ENCODE assay signal across 8 cellular contexts in genomic region chr1:197200468-197200899, GRCh38. TPM values are rescaled to one million over a fixed set of nuclear protein-coding genes. Genes with fewer than 3 reads are reported as not detected.
A peak's percentile ranks its signal among the peaks of the same experiment; 100 is the strongest.
DNase-seq lines count a peak whose midpoint lies in the region; ATAC-seq lines count a peak whose summit lies in the region.

No MANE protein-coding gene starts in this region.

- WGBS in trophoblast cell (ENCODE audit: extremely low coverage, insufficient coverage, insufficient read length): no CpG with 5 or more reads among the region's 12 CpGs

- peak; percentile 6 for DNase-seq in GM04503 (ENCODE audit: low read depth)
- DNase-seq in activated T-cell treated with anti-CD3 and anti-CD28 coated beads for 48 hours (ENCODE audit: low read depth): peak; percentile 1
- DNase-seq in foreskin melanocyte: peak; percentile 48
- DNase-seq in trophoblast cell: peak in 1 of 2 donors; percentile 34
- no peak for DNase-seq in GDM1 (lab: John Stamatoyannopoulos, UW)
- DNase-seq in NCI-H146 treated with DMSO at 0.1 percent for 48 hours (lab: John Stamatoyannopoulos, UW; ENCODE audit: unreplicated experiment): no peak

- H3K9me3 ChIP-seq in trophoblast cell (ENCODE audit: insufficient read depth, low read depth, low read length): no peaks in the 10 kb centered on the region

- H3K79me2 ChIP-seq in trophoblast cell (ENCODE audit: control insufficient read depth, insufficient read depth, low read length, poor library complexity): peaks cover 6% of the 10 kb centered on the region

- H3K4me2 ChIP-seq in trophoblast cell (ENCODE audit: low read length): peak overlapping the region; percentile 71

- ATAC-seq in HG03571 (IDR thresholded peaks at IDR 0.05; ENCODE audit: unreplicated experiment) (peak; percentile 1), GM21367 (IDR thresholded peaks at IDR 0.05; ENCODE audit: unreplicated experiment) (no peak)

- peak overlapping the region; percentile 93 for H3K27ac ChIP-seq in trophoblast cell (ENCODE audit: low read depth, low read length)

- peak overlapping the region; percentile 91 for H2AFZ ChIP-seq in trophoblast cell (ENCODE audit: insufficient read depth, low read length, poor library complexity)

- peak overlapping the region; percentile 90 for H3K14ac ChIP-seq in trophoblast cell (ENCODE audit: low read length)

- no peak overlapping the region for H2BK12ac ChIP-seq in trophoblast cell (ENCODE audit: low read length)

- peak overlapping the region; percentile 61 for H3K4ac ChIP-seq in trophoblast cell (ENCODE audit: low read depth, low read length)

- H2AK5ac ChIP-seq in trophoblast cell (ENCODE audit: low read length): peak overlapping the region; percentile 63

- no peaks in the 10 kb centered on the region for H3K36me3 ChIP-seq in trophoblast cell (ENCODE audit: control insufficient read depth in 1 of 2, insufficient read depth in 2 of 2, low read length in 2 of 2)

- peak overlapping the region; percentile 68 for H2BK120ac ChIP-seq in trophoblast cell (ENCODE audit: insufficient read depth, low read length, poor library complexity)

- peak overlapping the region; percentile 81 for H2BK5ac ChIP-seq in trophoblast cell (ENCODE audit: low read depth, low read length, poor library complexity)

- H3K4me1 ChIP-seq in trophoblast cell (ENCODE audit: control insufficient read depth in 1 of 2, insufficient read depth in 2 of 2, low read length in 2 of 2): no peaks in the 10 kb centered on the region

- H4K12ac ChIP-seq in trophoblast cell (ENCODE audit: low read depth, low read length): peak overlapping the region; percentile 97

- no peaks in the 10 kb centered on the region for H3K27me3 ChIP-seq in trophoblast cell (ENCODE audit: insufficient read depth, low read length)

- H4K8ac ChIP-seq in trophoblast cell (ENCODE audit: low read depth, low read length): peak overlapping the region; percentile 94

- H3K9ac ChIP-seq in trophoblast cell (ENCODE audit: low read length): peak overlapping the region; percentile 95

- H3K4me3 ChIP-seq in trophoblast cell (ENCODE audit: low read depth, low read length): peak overlapping the region; percentile 92

- no peak overlapping the region for H3K23ac ChIP-seq in trophoblast cell (ENCODE audit: low read length)

- H3K79me1 ChIP-seq in trophoblast cell (ENCODE audit: low read length): peaks cover 7% of the 10 kb centered on the region

- peak overlapping the region; percentile 92 for H3K18ac ChIP-seq in trophoblast cell (ENCODE audit: low read length)

- peak overlapping the region; percentile 87 for H4K91ac ChIP-seq in trophoblast cell (ENCODE audit: low read depth, low read length)

RNA-seq across cellular contexts. Expression of gene ZBTB41, which starts 0.6 kb away (rescaled TPM):
- polyA plus RNA-seq in trophoblast cell (2013): 3.7 TPM in 2 replicates

RNA-seq across cellular contexts. Expression of gene ASPM, which starts 54.0 kb away (rescaled TPM):
- polyA plus RNA-seq in trophoblast cell (2013): 14.4 and 15.8 TPM in 2 replicates

Comparison
In these comparisons a context has a peak if more than half of its experiments do, and no peak if none do; other contexts are left out.
1. DNase-seq: peak in GM04503 (single experiment), activated T-cell treated with anti-CD3 and anti-CD28 coated beads for 48 hours (single experiment) and foreskin melanocyte (single experiment); none in GDM1 (single experiment) and NCI-H146 treated with DMSO at 0.1 percent for 48 hours (single experiment).